Comparison of ENCODE assay signal across 10 cellular contexts in genomic region chr2:186919272-186919671, GRCh38.
DNase-seq lines count a peak whose midpoint lies in the region; ATAC-seq and TF ChIP-seq lines count a peak whose summit lies in the region.
"Had no signal": no experiment of that assay in that cellular context is flagged by ENCODE, and none has a peak within 500 bp of the region (broad histone marks: within the 10 kb centered on the region; RNA-seq: fewer than 3 reads in every experiment).

No MANE protein-coding gene starts in this region.

- no peak overlapping the region for H3K4me2 ChIP-seq in IMR-90 (ENCODE audit: low read depth, low read length)

- no peak overlapping the region for H3K4ac ChIP-seq in IMR-90 (ENCODE audit: low read depth, low read length)

- POLR2A ChIA-PET in IMR-90 (lab: Charles Lee; ENCODE audit: unreplicated experiment) = no interaction called here
- POLR2A ChIA-PET in CD4-positive, alpha-beta T cell (lab: Charles Lee) = no interaction called here

- no peaks in the 10 kb centered on the region for H3K36me3 Mint-ChIP-seq in CD4-positive, alpha-beta T cell (ENCODE audit: low read depth)

- no peak overlapping the region for H3K4me3 Mint-ChIP-seq in CD4-positive, alpha-beta T cell

- TF ChIP-seq CTCF in IMR-90 (conservative IDR thresholded peaks at IDR 0.05; ENCODE audit: low read depth, low read length) = no peak
- TF ChIP-seq CTCF in cardiac fibroblast (IDR thresholded peaks at IDR 0.05; ENCODE audit: low read depth, low read length) = no peak
- TF ChIP-seq CTCF in CD4-positive, alpha-beta T cell (IDR thresholded peaks at IDR 0.05) = no peak
- no peak for TF ChIP-seq CTCF in spleen (IDR thresholded peaks at IDR 0.05 in 8 of 11, conservative IDR thresholded peaks at IDR 0.05 in 3 of 11)

- H2AFZ ChIP-seq in IMR-90 (replicated peaks; ENCODE audit: low read length, poor library complexity) = no peak overlapping the region

- H4K91ac ChIP-seq in IMR-90 (ENCODE audit: insufficient read depth, low read depth, low read length) = no peak overlapping the region

- H3K36me3 ChIP-seq in IMR-90 (ENCODE audit: control insufficient read depth, insufficient read depth, low read length) (no peaks in the 10 kb centered on the region), spleen (no peaks in the 10 kb centered on the region)
- H3K36me3 ChIP-seq: upper lobe of right lung had no signal

- H3K79me1 ChIP-seq in IMR-90 (ENCODE audit: low read depth in 1 of 2, low read length in 2 of 2) = no peaks in the 10 kb centered on the region

- no peak overlapping the region for H2AK9ac ChIP-seq in IMR-90 (replicated peaks; ENCODE audit: low read depth, low read length, poor library complexity)

- no peaks in the 10 kb centered on the region for H3K9me3 Mint-ChIP-seq in CD4-positive, alpha-beta T cell

- TF ChIP-seq POLR2A in IMR-90 (IDR thresholded peaks at IDR 0.05; ENCODE audit: low read depth, low read length) = no peak
- no peak for TF ChIP-seq POLR2A in spleen (IDR thresholded peaks at IDR 0.05)

- H4K8ac ChIP-seq in IMR-90 (ENCODE audit: low read depth in 2 of 2, low read length in 2 of 2) = no peak overlapping the region

- DNase-seq in DMS 273 (lab: John Stamatoyannopoulos, UW; ENCODE audit: unreplicated experiment) (peak; percentile 35), IMR-90 (peak; percentile 82), cardiac fibroblast (ENCODE audit: low read depth in 2 of 2) (peak; percentile 69 to 87), lung microvascular endothelial cell (ENCODE audit: low read depth in 2 of 2) (peak; percentile 49 to 86), UCSD-AML1 (lab: John Stamatoyannopoulos, UW; ENCODE audit: unreplicated experiment) (no peak), spleen (no peak)
- DNase-seq in CD4-positive, alpha-beta T cell = no peak
- no peak for DNase-seq in activated CD4-positive, alpha-beta T cell treated with anti-CD3 and anti-CD28 coated beads, Interleukin-2, amount 50 U/mL, for 1 hour
- DNase-seq: NCI-H2171 treated with DMSO at 0.1 percent for 48 hours, upper lobe of right lung had no signal

- H2AK5ac ChIP-seq in IMR-90 (ENCODE audit: low read depth, low read length) = no peak overlapping the region

- no peak overlapping the region for H3K27ac Mint-ChIP-seq in CD4-positive, alpha-beta T cell

- no peaks in the 10 kb centered on the region for H4K20me1 ChIP-seq in IMR-90 (ENCODE audit: insufficient read depth, low read length)

- H3K56ac ChIP-seq in IMR-90 (ENCODE audit: extremely low read depth, insufficient read depth, low read length) = no peak overlapping the region

- H2BK5ac ChIP-seq in IMR-90 (ENCODE audit: low read depth, low read length, poor library complexity, severe bottlenecking) = no peak overlapping the region

- BruUV-seq in IMR-90 (replicated peaks; lab: Mats Ljungman, UMichigan) = no TSS peak

- CTCF ChIA-PET in IMR-90 (lab: Yijun Ruan, JAX) = interaction anchor here (0.5 to 0.7 kb wide), 3 partner anchors 53 to 440 kb away, joined by 3 to 4 read pairs (median 3); no protein-coding TSS in a partner anchor
- CTCF ChIA-PET in CD4-positive, alpha-beta T cell (lab: Charles Lee) = no interaction called here

- no peak overlapping the region for H2BK15ac ChIP-seq in IMR-90 (ENCODE audit: low read depth, low read length)

- no peak overlapping the region for H3K18ac ChIP-seq in IMR-90 (ENCODE audit: low read depth, low read length)

- peak; percentile 91 for ATAC-seq in IMR-90 (ENCODE audit: low read depth)
- ATAC-seq in CD4-positive, alpha-beta T cell (ENCODE audit: poor library complexity) = no peak
- ATAC-seq: upper lobe of right lung had no signal

- H2BK20ac ChIP-seq in IMR-90 (ENCODE audit: low read depth, low read length) = no peak overlapping the region

- H2BK120ac ChIP-seq in IMR-90 (ENCODE audit: low read depth, low read length) = no peak overlapping the region

- no peak overlapping the region for H3K9ac ChIP-seq in IMR-90 (ENCODE audit: low read depth, low read length)

- intact Hi-C loops in IMR-90 (cut with micrococcal nuclease) = no loop called here
- intact Hi-C loops in CD4-positive, alpha-beta T cell (cut with DNase I, micrococcal nuclease) = no loop called here
- intact Hi-C loops in spleen (cut with DNase I; ENCODE audit: low total_unique reads) = no loop called here

- no peaks in the 10 kb centered on the region for H3K9me1 ChIP-seq in IMR-90 (ENCODE audit: insufficient read depth, low read length)

- H3K4me3 ChIP-seq in IMR-90 (ENCODE audit: insufficient read depth, low read depth, low read length) (no peak overlapping the region), cardiac fibroblast (replicated peaks in 1 of 2; ENCODE audit: low read depth in 2 of 2, low read length in 2 of 2) (no peak overlapping the region), spleen (no peak overlapping the region)
- H3K4me3 ChIP-seq: upper lobe of right lung had no signal

- WGBS in IMR-90 (ENCODE audit: extremely low coverage in 2 of 2, insufficient read length in 1 of 2), 2 experiments = no CpG with 5 or more reads among the region's 2 CpGs
- 53 to 73% (median 62%) methylated on average over 2 of the region's 2 CpGs for WGBS in spleen, 5 donors

- no peak overlapping the region for H4K5ac ChIP-seq in IMR-90 (ENCODE audit: low read depth, low read length)

- H3K27me3 ChIP-seq in IMR-90 (ENCODE audit: control insufficient read depth, insufficient read depth, low read length) (no peaks in the 10 kb centered on the region), spleen (replicated peaks in 1 of 7) (no peaks in the 10 kb centered on the region)
- H3K27me3 ChIP-seq in CD4-positive, alpha-beta T cell (ENCODE audit: control insufficient read depth, insufficient read depth, low read length) = no peaks in the 10 kb centered on the region
- H3K27me3 ChIP-seq: upper lobe of right lung had no signal

- no peaks in the 10 kb centered on the region for H3K4me1 ChIP-seq in IMR-90 (ENCODE audit: control insufficient read depth, insufficient read depth, low read length)
- no peaks in the 10 kb centered on the region for H3K4me1 ChIP-seq in spleen
- H3K4me1 ChIP-seq: upper lobe of right lung had no signal

- no peaks in the 10 kb centered on the region for H3K27me3 Mint-ChIP-seq in CD4-positive, alpha-beta T cell

- no peak overlapping the region for H3K27ac ChIP-seq in IMR-90 (ENCODE audit: insufficient read depth, low read length)
- no peak overlapping the region for H3K27ac ChIP-seq in CD4-positive, alpha-beta T cell (ENCODE audit: low read depth, low read length)
- no peak overlapping the region for H3K27ac ChIP-seq in spleen
- H3K27ac ChIP-seq: upper lobe of right lung had no signal

- dilution Hi-C loops in IMR-90 (cut with HindIII; ENCODE audit: low sequenced_read_pairs, unreplicated experiment) = no loop called here

- H3K23ac ChIP-seq in IMR-90 (ENCODE audit: low read depth, low read length) = no peak overlapping the region

- TF ChIP-seq RAD21 in IMR-90 (IDR thresholded peaks at IDR 0.05; ENCODE audit: low read length) = no peak

- H3K9me3 ChIP-seq in IMR-90 (ENCODE audit: control insufficient read depth, insufficient read depth, low read length) (no peaks in the 10 kb centered on the region), spleen (no peaks in the 10 kb centered on the region)
- no peaks in the 10 kb centered on the region for H3K9me3 ChIP-seq in CD4-positive, alpha-beta T cell (ENCODE audit: control insufficient read depth, low read length)
- H3K9me3 ChIP-seq: upper lobe of right lung had no signal

- no peak overlapping the region for H3K14ac ChIP-seq in IMR-90 (replicated peaks; ENCODE audit: low read depth, low read length)

- in situ Hi-C loops in IMR-90 (cut with MboI; ENCODE audit: low sequenced_read_pairs) = no loop called here

- H3K4me1 Mint-ChIP-seq in CD4-positive, alpha-beta T cell (ENCODE audit: low read depth) = no peaks in the 10 kb centered on the region

TF ChIP-seq in IMR-90, 13 proteins besides CTCF, POLR2A, EP300 and RAD21:
- TF ChIP-seq MAFK (IDR thresholded peaks at IDR 0.05; ENCODE audit: low read depth, low read length) (no peak), RCOR1 (IDR thresholded peaks at IDR 0.05; ENCODE audit: insufficient replicate concordance, low read length) (no peak), ELK1 (IDR thresholded peaks at IDR 0.05; ENCODE audit: borderline replicate concordance, low read depth, low read length) (no peak), FOS (IDR thresholded peaks at IDR 0.05; ENCODE audit: low read depth, low read length) (peak; percentile 79; the same call in 1 of the 2 replicates), SMC3 (IDR thresholded peaks at IDR 0.05; ENCODE audit: low read depth, low read length) (no peak), MAZ (IDR thresholded peaks at IDR 0.05; ENCODE audit: borderline replicate concordance, low read depth, low read length) (no peak), BHLHE40 (IDR thresholded peaks at IDR 0.05; ENCODE audit: low read depth, low read length) (0 out of 2 replicates have a peak, but pooled peaks have one; percentile 34), USF2 (IDR thresholded peaks at IDR 0.05; ENCODE audit: low read depth, low read length) (no peak), CHD1 (IDR thresholded peaks at IDR 0.05; ENCODE audit: low read depth, low read length) (no peak), MXI1 (IDR thresholded peaks at IDR 0.05; ENCODE audit: borderline replicate concordance, low read depth, low read length) (no peak)

Comparison
In these comparisons a context has a peak if more than half of its experiments do, and no peak if none do; other contexts are left out.
1. DNase-seq: peak in DMS 273 (single experiment), IMR-90 (single experiment), cardiac fibroblast (2 of 2) and lung microvascular endothelial cell (2 of 2); none in UCSD-AML1 (single experiment), CD4-positive, alpha-beta T cell (0 of 10), spleen (single experiment) and activated CD4-positive, alpha-beta T cell treated with anti-CD3 and anti-CD28 coated beads, Interleukin-2, amount 50 U/mL, for 1 hour (single experiment).